ENCODE assay signal across 8 cellular contexts in the genomic region with DNA sequence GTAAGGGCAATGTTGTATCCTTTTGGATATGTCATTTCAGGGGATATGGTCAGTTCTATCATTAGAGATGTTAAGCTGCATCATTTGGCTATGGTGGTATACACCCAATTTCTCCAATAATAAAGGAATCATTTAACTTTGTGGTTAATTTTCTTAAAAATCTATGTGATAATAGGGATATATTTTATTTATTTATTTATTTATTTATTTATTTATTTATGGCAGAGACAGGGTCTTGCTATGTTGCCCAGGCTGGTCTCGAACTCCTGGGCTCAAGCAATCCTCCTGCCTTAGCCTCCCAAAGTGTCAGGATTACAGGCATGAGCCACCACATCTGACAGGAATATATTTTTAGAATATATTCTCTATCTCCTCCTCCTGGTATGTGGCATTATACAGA.
"Had no signal": no experiment of that assay in that cellular context is flagged by ENCODE, and none has a peak within 500 bp of the region (broad histone marks: within the 10 kb centered on the region; RNA-seq: fewer than 3 reads in every experiment).

No MANE protein-coding gene starts in this region.

- H3K27ac Mint-ChIP-seq: GM23338 had no signal

- H3K4me1 Mint-ChIP-seq: GM23338 had no signal

- H3K9me3 Mint-ChIP-seq: GM23338 had no signal

- FAIRE-seq: H1, H54, HTR-8/SVneo, K562 had no signal

- H3K4me3 ChIP-seq: GM23338, HAP-1, K562 had no signal

- H3K4me1 ChIP-seq: HAP-1 had no signal

- H3K4me2 ChIP-seq: GM23338 had no signal

- H2AFZ ChIP-seq: GM23338 had no signal

- H3K9me3 ChIP-seq: HAP-1 had no signal

- H3K4me3 Mint-ChIP-seq: GM23338 had no signal

- DNase-seq: KG1 had no signal

- H3K36me3 ChIP-seq: HAP-1 had no signal

- ATAC-seq: GM23338, HCT116, K562 had no signal
